Comparison of ENCODE assay signal across 8 cellular contexts in genomic region chr6:147285087-147285855, GRCh38.
DNase-seq lines count a peak whose midpoint lies in the region; ATAC-seq and TF ChIP-seq lines count a peak whose summit lies in the region.

No MANE protein-coding gene starts in this region.

- no peak overlapping the region for H3K4me3 ChIP-seq in HEK293 (ENCODE audit: low read depth, low read length)

- H3K4me1 ChIP-seq in HEK293 (ENCODE audit: control insufficient read depth, insufficient read depth, low read length) = peaks cover 5% of the 10 kb centered on the region; the same call in 1 of the 2 replicates

- peaks cover 0 to 3% of the 10 kb centered on the region in 2 experiments; a peak in 2 of 3 replicates for H3K36me3 ChIP-seq in HEK293 (ENCODE audit: control insufficient read depth in 2 of 2, insufficient read depth in 1 of 2, low read length in 2 of 2)

- no peaks in the 10 kb centered on the region for H3K9me3 Mint-ChIP-seq in activated CD4-positive, alpha-beta T cell treated with anti-CD3 and anti-CD28 coated beads, Interleukin-2, amount 10 ng/mL, durations not matched to agents 24 days and 14 days
- no peaks in the 10 kb centered on the region for H3K9me3 Mint-ChIP-seq in activated CD4-positive, alpha-beta T cell treated with anti-CD3 and anti-CD28 coated beads, Interleukin-2, amount 10 ng/mL, durations not matched to agents 7 days and 5 days

- peak overlapping the region; percentile 60 for H3K27ac Mint-ChIP-seq in activated CD4-positive, alpha-beta T cell treated with anti-CD3 and anti-CD28 coated beads, Interleukin-2, amount 10 ng/mL, durations not matched to agents 24 days and 14 days
- no peak overlapping the region for H3K27ac Mint-ChIP-seq in activated CD4-positive, alpha-beta T cell treated with anti-CD3 and anti-CD28 coated beads, Interleukin-2, amount 10 ng/mL, durations not matched to agents 7 days and 5 days

- H3K4me1 Mint-ChIP-seq in activated CD4-positive, alpha-beta T cell treated with anti-CD3 and anti-CD28 coated beads, Interleukin-2, amount 10 ng/mL, durations not matched to agents 24 days and 14 days = peaks cover 39% of the 10 kb centered on the region
- peaks cover 24% of the 10 kb centered on the region for H3K4me1 Mint-ChIP-seq in activated CD4-positive, alpha-beta T cell treated with anti-CD3 and anti-CD28 coated beads, Interleukin-2, amount 10 ng/mL, durations not matched to agents 7 days and 5 days

- H3K27me3 Mint-ChIP-seq in activated CD4-positive, alpha-beta T cell treated with anti-CD3 and anti-CD28 coated beads, Interleukin-2, amount 10 ng/mL, durations not matched to agents 24 days and 14 days = no peaks in the 10 kb centered on the region
- no peaks in the 10 kb centered on the region for H3K27me3 Mint-ChIP-seq in activated CD4-positive, alpha-beta T cell treated with anti-CD3 and anti-CD28 coated beads, Interleukin-2, amount 10 ng/mL, durations not matched to agents 7 days and 5 days

- no peak overlapping the region for H3K4me3 Mint-ChIP-seq in activated CD4-positive, alpha-beta T cell treated with anti-CD3 and anti-CD28 coated beads, Interleukin-2, amount 10 ng/mL, durations not matched to agents 24 days and 14 days
- no peak overlapping the region for H3K4me3 Mint-ChIP-seq in activated CD4-positive, alpha-beta T cell treated with anti-CD3 and anti-CD28 coated beads, Interleukin-2, amount 10 ng/mL, durations not matched to agents 7 days and 5 days

- TF ChIP-seq CTCF in HEK293 (tag by site-specific recombination; IDR thresholded peaks at IDR 0.05) = no peak

- CTCF ChIA-PET in activated CD4-positive, alpha-beta T cell treated with anti-CD3 and anti-CD28 coated beads, Interleukin-2, amount 10 ng/mL, durations not matched to agents 7 days and 5 days (lab: Charles Lee) = no interaction called here
- CTCF ChIA-PET in HEK293 (lab: Yijun Ruan, JAX) = interaction anchor here (0.9 to 1.8 kb wide), 4 partner anchors 8 to 14 kb away, joined by 3 to 6 read pairs (median 4); no protein-coding TSS in a partner anchor

- no peak overlapping the region for H3K27ac ChIP-seq in HEK293 (ENCODE audit: extremely low read depth, low read depth, low read length)

- intact Hi-C loops in activated CD4-positive, alpha-beta T cell treated with anti-CD3 and anti-CD28 coated beads, Interleukin-2, amount 10 ng/mL, durations not matched to agents 24 days and 14 days (cut with micrococcal nuclease) = loop anchor here (10.0 kb wide), 1 partner anchor 100 kb away; no protein-coding TSS in a partner anchor

- POLR2A ChIA-PET in activated CD4-positive, alpha-beta T cell treated with anti-CD3 and anti-CD28 coated beads, Interleukin-2, amount 10 ng/mL, durations not matched to agents 7 days and 5 days (lab: Charles Lee) = no interaction called here
- POLR2A ChIA-PET in HEK293 (lab: Yijun Ruan, JAX) = no interaction called here

- H3K36me3 Mint-ChIP-seq in activated CD4-positive, alpha-beta T cell treated with anti-CD3 and anti-CD28 coated beads, Interleukin-2, amount 10 ng/mL, durations not matched to agents 24 days and 14 days (ENCODE audit: low read depth) = peaks cover 18% of the 10 kb centered on the region
- peaks cover 31% of the 10 kb centered on the region for H3K36me3 Mint-ChIP-seq in activated CD4-positive, alpha-beta T cell treated with anti-CD3 and anti-CD28 coated beads, Interleukin-2, amount 10 ng/mL, durations not matched to agents 7 days and 5 days (ENCODE audit: low read depth)

- peak; percentile 83 for ATAC-seq in left lobe of liver

- DNase-seq in activated CD4-positive, alpha-beta T cell treated with anti-CD3 and anti-CD28 coated beads, Interleukin-2, amount 10 ng/mL, durations not matched to agents 24 days and 14 days = no peak
- DNase-seq in activated CD4-positive, alpha-beta T cell treated with anti-CD3 and anti-CD28 coated beads, Interleukin-2, amount 10 ng/mL, durations not matched to agents 7 days and 5 days = no peak
- DNase-seq in NCI-H1694 treated with DMSO at 0.1 percent for 48 hours (lab: John Stamatoyannopoulos, UW) (peak; percentile 27), brain pericyte (ENCODE audit: low read depth, low spot score) (peak; percentile 32), left lobe of liver (ENCODE audit: low spot score) (no peak), DMS79 (lab: John Stamatoyannopoulos, UW) (no peak)
- DNase-seq in stimulated activated CD4-positive, alpha-beta T cell treated with anti-CD3 and anti-CD28 coated beads, Interleukin-12 subunit alpha, Interleukin-12 subunit beta, amount 100 ng/mL, for 4 hours = no peak

- no peaks in the 10 kb centered on the region for H3K9me3 ChIP-seq in HEK293 (ENCODE audit: control insufficient read depth, insufficient read depth, low read depth, low read length)

TF ChIP-seq in HEK293, 187 proteins besides CTCF, POLR2A, EP300 and RAD21:
- TF ChIP-seq ZFHX2 (tag by site-specific recombination; conservative IDR thresholded peaks at IDR 0.05) (no peak), BCL11B (tag by site-specific recombination; IDR thresholded peaks at IDR 0.05; ENCODE audit: low read depth) (no peak), ZNF660 (tag by site-specific recombination; IDR thresholded peaks at IDR 0.05) (no peak), ZNF654 (tag by site-specific recombination; IDR thresholded peaks at IDR 0.05; ENCODE audit: low read depth) (peak; percentile 60), ZNF280C (tag by site-specific recombination; IDR thresholded peaks at IDR 0.05) (no peak)

Comparison
In these comparisons a context has a peak if more than half of its experiments do, and no peak if none do; other contexts are left out.
1. DNase-seq: peak in NCI-H1694 treated with DMSO at 0.1 percent for 48 hours (single experiment) and brain pericyte (single experiment); none in activated CD4-positive, alpha-beta T cell treated with anti-CD3 and anti-CD28 coated beads, Interleukin-2, amount 10 ng/mL, durations not matched to agents 24 days and 14 days (single experiment), activated CD4-positive, alpha-beta T cell treated with anti-CD3 and anti-CD28 coated beads, Interleukin-2, amount 10 ng/mL, durations not matched to agents 7 days and 5 days (single experiment), left lobe of liver (single experiment), DMS79 (single experiment) and stimulated activated CD4-positive, alpha-beta T cell treated with anti-CD3 and anti-CD28 coated beads, Interleukin-12 subunit alpha, Interleukin-12 subunit beta, amount 100 ng/mL, for 4 hours (single experiment).